In the genomic region with DNA sequence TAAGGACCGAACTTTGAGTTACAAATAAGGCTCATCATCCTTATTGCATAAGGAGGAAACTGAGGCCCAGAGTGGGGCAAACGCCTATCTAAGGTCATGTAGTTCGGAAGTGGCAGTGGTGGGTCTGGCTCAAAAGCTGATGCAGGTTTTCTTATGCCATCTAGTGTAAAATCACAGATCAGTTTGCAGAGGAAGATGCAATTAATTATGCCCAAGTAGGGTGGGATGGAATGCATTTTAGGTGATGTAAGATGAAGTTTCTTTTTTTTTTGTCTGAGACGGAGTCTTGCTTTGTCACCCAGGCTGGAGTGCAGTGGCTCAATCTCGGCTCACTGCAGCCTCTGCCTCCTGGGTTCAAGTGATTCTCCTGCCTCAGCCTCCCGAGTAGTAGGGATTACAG, we compare ENCODE assay signal across 8 cellular contexts. TPM values are rescaled to one million over a fixed set of nuclear protein-coding genes. Genes with fewer than 3 reads are reported as not detected.
A peak's percentile ranks its signal among the peaks of the same experiment; 100 is the strongest.
DNase-seq lines count a peak whose midpoint lies in the region; ATAC-seq and TF ChIP-seq lines count a peak whose summit lies in the region.
"Not testable (repeated sequence)": the region's sequence is repeated elsewhere in the genome, so short reads cannot be mapped to it uniquely, and the experiment has no call there.

No MANE protein-coding gene starts in this region.

- H3K27ac Mint-ChIP-seq in activated naive CD8-positive, alpha-beta T cell treated with anti-CD3 and anti-CD28 coated beads, Interleukin-2, amount 10 ng/mL, durations not matched to agents 7 days and 5 days = peak overlapping the region; percentile 100
- H3K27ac Mint-ChIP-seq in endothelial cell (ENCODE audit: unreplicated experiment); neural crest cell (ENCODE audit: unreplicated experiment): not testable (repeated sequence)

- H3K4me1 Mint-ChIP-seq in activated naive CD8-positive, alpha-beta T cell treated with anti-CD3 and anti-CD28 coated beads, Interleukin-2, amount 10 ng/mL, durations not matched to agents 7 days and 5 days = peaks cover 39% of the 10 kb centered on the region
- not testable (repeated sequence) for H3K4me1 Mint-ChIP-seq in endothelial cell (ENCODE audit: unreplicated experiment)
- H3K4me1 Mint-ChIP-seq in neural crest cell = peaks cover 38% of the 10 kb centered on the region

- peak overlapping the region; percentile 100 for H3K4me3 Mint-ChIP-seq in activated naive CD8-positive, alpha-beta T cell treated with anti-CD3 and anti-CD28 coated beads, Interleukin-2, amount 10 ng/mL, durations not matched to agents 7 days and 5 days
- H3K4me3 Mint-ChIP-seq in endothelial cell (ENCODE audit: unreplicated experiment) (peak overlapping the region; percentile 98), neural crest cell (peak overlapping the region; percentile 99)

- H3K9me3 ChIP-seq in BLaER1 treated with 17β-estradiol and CSF1 and Interleukin-3, amounts not matched to agents 10 nM and 100 nM (replicated peaks in 1 of 11); SK-N-MC (ENCODE audit: low read depth, low read length); iPS-20b (ENCODE audit: insufficient read depth, low read depth, low read length); subcutaneous abdominal adipose tissue (ENCODE audit: control insufficient read depth in 5 of 5, low read length in 5 of 5): not testable (repeated sequence)

- peak overlapping the region; percentile 88 to 96 (median 91) for H3K9ac ChIP-seq in BLaER1 treated with 17β-estradiol and CSF1 and Interleukin-3, amounts not matched to agents 10 nM and 100 nM
- H3K9ac ChIP-seq in SK-N-MC (ENCODE audit: insufficient read length) (peak overlapping the region; percentile 92), iPS-20b (ENCODE audit: low read depth, low read length) (peak overlapping the region; percentile 91; the same call in 1 of the 2 replicates), subcutaneous abdominal adipose tissue (ENCODE audit: low read length in 5 of 5) (peak overlapping the region; percentile 82 to 96 (median 94))

- peak overlapping the region; percentile 85 to 97 (median 95) for H3K4me2 ChIP-seq in BLaER1 treated with 17β-estradiol and CSF1 and Interleukin-3, amounts not matched to agents 10 nM and 100 nM

- peak overlapping the region; percentile 63 to 83 (median 72) for H3K4me3 ChIP-seq in BLaER1 treated with 17β-estradiol and CSF1 and Interleukin-3, amounts not matched to agents 10 nM and 100 nM
- H3K4me3 ChIP-seq in HL-60 (replicated peaks; ENCODE audit: insufficient read depth, low read length) (peak overlapping the region; percentile 83), SK-N-MC (peak overlapping the region; percentile 95), iPS-20b (ENCODE audit: low read length) (peak overlapping the region; percentile 90), subcutaneous abdominal adipose tissue (ENCODE audit: low read depth in 1 of 5, low read length in 5 of 5) (peak overlapping the region; percentile 85 to 96 (median 94))

- H3K27ac ChIP-seq in BLaER1 treated with 17β-estradiol and CSF1 and Interleukin-3, amounts not matched to agents 10 nM and 100 nM = peak overlapping the region in 10 of 11 experiments; percentile 85 to 95 (median 92); a peak in 18 of 22 replicates
- H3K27ac ChIP-seq in HL-60 (replicated peaks) (peak overlapping the region; percentile 79), subcutaneous abdominal adipose tissue (ENCODE audit: low read depth, low read length) (peak overlapping the region; percentile 91)
- H3K27ac ChIP-seq in SK-N-MC; iPS-20b (ENCODE audit: low read length): not testable (repeated sequence)

- peaks cover 31 to 45% (median 39%) of the 10 kb centered on the region in 10 experiments for H3K4me1 ChIP-seq in BLaER1 treated with 17β-estradiol and CSF1 and Interleukin-3, amounts not matched to agents 10 nM and 100 nM
- not testable (repeated sequence) for H3K4me1 ChIP-seq in iPS-20b (ENCODE audit: insufficient read depth, low read length)
- peaks cover 3 to 39% (median 30%) of the 10 kb centered on the region in 5 donors for H3K4me1 ChIP-seq in subcutaneous abdominal adipose tissue (ENCODE audit: control insufficient read depth in 5 of 5, insufficient read depth in 5 of 5, low read length in 5 of 5)

- H3K9me3 Mint-ChIP-seq in activated naive CD8-positive, alpha-beta T cell treated with anti-CD3 and anti-CD28 coated beads, Interleukin-2, amount 10 ng/mL, durations not matched to agents 7 days and 5 days; endothelial cell (ENCODE audit: unreplicated experiment); neural crest cell: not testable (repeated sequence)

- not testable (repeated sequence) for H3K27me3 ChIP-seq in BLaER1 treated with 17β-estradiol and CSF1 and Interleukin-3, amounts not matched to agents 10 nM and 100 nM; HL-60 (ENCODE audit: insufficient read depth, poor library complexity, severe bottlenecking); iPS-20b (ENCODE audit: insufficient read depth, low read length); subcutaneous abdominal adipose tissue (ENCODE audit: control insufficient read depth in 5 of 5, insufficient read depth in 4 of 5, low read length in 5 of 5)

- not testable (repeated sequence) for H3K36me3 Mint-ChIP-seq in activated naive CD8-positive, alpha-beta T cell treated with anti-CD3 and anti-CD28 coated beads, Interleukin-2, amount 10 ng/mL, durations not matched to agents 7 days and 5 days; endothelial cell (ENCODE audit: low read depth, unreplicated experiment); neural crest cell (ENCODE audit: low read depth)

- POLR2A ChIA-PET in activated naive CD8-positive, alpha-beta T cell treated with anti-CD3 and anti-CD28 coated beads, Interleukin-2, amount 10 ng/mL, durations not matched to agents 7 days and 5 days (lab: Charles Lee) = interaction anchor here (0.6 to 2.5 kb wide), 4 partner anchors 77 to 364 kb away, joined by 7 to 16 read pairs (median 10); a partner anchor contains a TSS

- H3K36me3 ChIP-seq in BLaER1 treated with 17β-estradiol and CSF1 and Interleukin-3, amounts not matched to agents 10 nM and 100 nM = peaks cover 15 to 43% (median 25%) of the 10 kb centered on the region in 11 experiments; a peak in 21 of 22 replicates
- not testable (repeated sequence) for H3K36me3 ChIP-seq in SK-N-MC (ENCODE audit: insufficient read depth, low read length); iPS-20b (ENCODE audit: insufficient read depth, low read depth, low read length)
- peaks cover 0 to 12% (median 5%) of the 10 kb centered on the region in 5 donors for H3K36me3 ChIP-seq in subcutaneous abdominal adipose tissue (ENCODE audit: control insufficient read depth in 5 of 5, insufficient read depth in 5 of 5, low read length in 5 of 5)

- not testable (repeated sequence) for DNase-seq in HL-60 (ENCODE audit: low read depth in 1 of 2, low spot score in 1 of 2); SK-N-MC (ENCODE audit: low read depth, low spot score); activated naive CD8-positive, alpha-beta T cell treated with anti-CD3 and anti-CD28 coated beads, Interleukin-2, amount 10 ng/mL, durations not matched to agents 7 days and 5 days; endothelial cell (ENCODE audit: low spot score); neural crest cell (ENCODE audit: low read depth, low spot score)

- H4K20me1 ChIP-seq in BLaER1 treated with 17β-estradiol and CSF1 and Interleukin-3, amounts not matched to agents 10 nM and 100 nM = peaks cover 17 to 55% (median 38%) of the 10 kb centered on the region in 11 experiments; a peak in 19 of 22 replicates

- ATAC-seq in activated naive CD8-positive, alpha-beta T cell treated with anti-CD3 and anti-CD28 coated beads, Interleukin-2, amount 10 ng/mL, durations not matched to agents 7 days and 5 days (ENCODE audit: low read depth) = not testable (repeated sequence)

- not testable (repeated sequence) for H3K27me3 Mint-ChIP-seq in activated naive CD8-positive, alpha-beta T cell treated with anti-CD3 and anti-CD28 coated beads, Interleukin-2, amount 10 ng/mL, durations not matched to agents 7 days and 5 days; endothelial cell (ENCODE audit: unreplicated experiment); neural crest cell (ENCODE audit: low read depth)

- not testable (repeated sequence) for TF ChIP-seq CTCF in HL-60 (IDR thresholded peaks at IDR 0.05; ENCODE audit: insufficient read depth, low read length); endothelial cell (IDR thresholded peaks at IDR 0.05; ENCODE audit: unreplicated experiment); neural crest cell (conservative IDR thresholded peaks at IDR 0.05)

RNA-seq across cellular contexts. Expression of a gene that starts 1.1 kb away (rescaled TPM):
- total RNA-seq in activated naive CD8-positive, alpha-beta T cell treated with anti-CD3 and anti-CD28 coated beads, Interleukin-2, amount 10 ng/mL, durations not matched to agents 7 days and 5 days = 10 to 100 TPM; 50.8 to 57.9 TPM
- 34.0 TPM for total RNA-seq in endothelial cell (ENCODE audit: unreplicated experiment)
- total RNA-seq in neural crest cell = 46.3 and 47.4 TPM in 2 replicates

RNA-seq across cellular contexts. Expression of a gene that starts 28.7 kb away (rescaled TPM):
- total RNA-seq in activated naive CD8-positive, alpha-beta T cell treated with anti-CD3 and anti-CD28 coated beads, Interleukin-2, amount 10 ng/mL, durations not matched to agents 7 days and 5 days = 1 to 10 TPM; 1.4 TPM
- total RNA-seq in endothelial cell (ENCODE audit: unreplicated experiment) = 0.80 TPM
- total RNA-seq in neural crest cell = 1.6 and 2.0 TPM in 2 replicates

RNA-seq across cellular contexts. Expression of a gene that starts 31.0 kb away (rescaled TPM):
- total RNA-seq in activated naive CD8-positive, alpha-beta T cell treated with anti-CD3 and anti-CD28 coated beads, Interleukin-2, amount 10 ng/mL, durations not matched to agents 7 days and 5 days = not detected
- not detected for total RNA-seq in endothelial cell (ENCODE audit: unreplicated experiment)
- total RNA-seq in neural crest cell = 0.21 TPM in 1 of 2 replicates, not detected in the other
